Comparison of ENCODE assay signal across 8 cellular contexts in the genomic region with DNA sequence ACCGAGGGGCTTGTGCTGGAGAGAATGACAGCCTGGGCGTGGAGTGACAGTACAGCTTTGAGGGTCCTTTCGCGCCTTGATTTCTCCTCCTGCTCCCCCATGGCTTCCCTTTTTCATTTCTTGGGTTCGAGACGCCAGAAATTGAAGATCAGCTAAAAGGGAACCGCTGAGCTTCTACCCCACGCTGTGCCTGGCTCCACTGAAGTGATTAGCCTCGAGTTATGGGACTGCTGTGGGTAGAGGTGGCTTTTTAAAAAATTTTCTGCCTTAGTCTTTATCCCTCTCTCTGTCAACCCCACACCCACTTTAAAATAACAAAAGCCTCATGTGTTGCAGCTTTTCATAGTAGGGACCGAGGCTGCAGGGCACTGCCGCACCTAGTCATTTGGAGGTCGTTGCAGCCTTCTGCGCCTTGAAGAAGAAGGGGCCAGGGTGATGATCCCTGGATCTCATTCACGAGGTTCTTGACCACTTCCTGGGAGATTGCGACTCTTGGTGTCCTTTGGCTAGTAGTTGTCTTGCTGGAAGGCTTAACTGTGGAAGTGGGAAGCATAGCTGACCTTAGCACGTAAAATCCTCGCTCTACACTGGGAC. TPM values are rescaled to one million over a fixed set of nuclear protein-coding genes. Genes with fewer than 3 reads are reported as not detected.
DNase-seq lines count a peak whose midpoint lies in the region; ATAC-seq and TF ChIP-seq lines count a peak whose summit lies in the region.

No MANE protein-coding gene starts in this region.

- no peak for TF ChIP-seq POLR2A in gastroesophageal sphincter (IDR thresholded peaks at IDR 0.05)

- H2AFZ ChIP-seq in parathyroid adenoma = peak overlapping the region; percentile 95

- peaks cover 47% of the 10 kb centered on the region for H3K4me1 Mint-ChIP-seq in activated CD4-positive, alpha-beta T cell treated with anti-CD3 and anti-CD28 coated beads, Interleukin-2, amount 10 ng/mL, durations not matched to agents 7 days and 5 days

- peak overlapping the region; percentile 82 for H3K4me2 ChIP-seq in parathyroid adenoma (ENCODE audit: low read length)

- POLR2A ChIA-PET in activated CD4-positive, alpha-beta T cell treated with anti-CD3 and anti-CD28 coated beads, Interleukin-2, amount 10 ng/mL, durations not matched to agents 7 days and 5 days (lab: Charles Lee) = interaction anchor here (0.6 to 1.2 kb wide), 2 partner anchors 139 to 365 kb away, joined by 5 to 8 read pairs; no protein-coding TSS in a partner anchor

- no peaks in the 10 kb centered on the region for H3K9me3 ChIP-seq in gastroesophageal sphincter
- no peaks in the 10 kb centered on the region for H3K9me3 ChIP-seq in parathyroid adenoma (ENCODE audit: control insufficient read depth, low read length)

- H3K9ac ChIP-seq in parathyroid adenoma = peak overlapping the region; percentile 55

- H3K27me3 ChIP-seq in gastroesophageal sphincter (no peaks in the 10 kb centered on the region), parathyroid adenoma (ENCODE audit: control insufficient read depth, insufficient read depth, low read length) (no peaks in the 10 kb centered on the region)

- H3K36me3 ChIP-seq in gastroesophageal sphincter = no peaks in the 10 kb centered on the region
- H3K36me3 ChIP-seq in parathyroid adenoma (ENCODE audit: control insufficient read depth, insufficient read depth, low read length) = no peaks in the 10 kb centered on the region

- H3K27ac Mint-ChIP-seq in activated CD4-positive, alpha-beta T cell treated with anti-CD3 and anti-CD28 coated beads, Interleukin-2, amount 10 ng/mL, durations not matched to agents 7 days and 5 days = peak overlapping the region; percentile 100

- H3K4me3 ChIP-seq in gastroesophageal sphincter (peak overlapping the region; percentile 80 to 82), parathyroid adenoma (ENCODE audit: low read depth, low read length) (peak overlapping the region; percentile 95)

- H3K9me3 Mint-ChIP-seq in activated CD4-positive, alpha-beta T cell treated with anti-CD3 and anti-CD28 coated beads, Interleukin-2, amount 10 ng/mL, durations not matched to agents 7 days and 5 days = no peaks in the 10 kb centered on the region

- peaks cover 18% of the 10 kb centered on the region for H3K79me2 ChIP-seq in parathyroid adenoma

- no peaks in the 10 kb centered on the region for H3K27me3 Mint-ChIP-seq in activated CD4-positive, alpha-beta T cell treated with anti-CD3 and anti-CD28 coated beads, Interleukin-2, amount 10 ng/mL, durations not matched to agents 7 days and 5 days

- ATAC-seq in gastroesophageal sphincter (no peak), GM21367 (IDR thresholded peaks at IDR 0.05; ENCODE audit: unreplicated experiment) (no peak), HG03460 (IDR thresholded peaks at IDR 0.05; ENCODE audit: unreplicated experiment) (no peak)

- H3K27ac ChIP-seq in gastroesophageal sphincter (peak overlapping the region; percentile 89 to 95 (median 93)), parathyroid adenoma (peak overlapping the region; percentile 94)

- no peak for TF ChIP-seq CTCF in gastroesophageal sphincter (IDR thresholded peaks at IDR 0.05)
- TF ChIP-seq CTCF in parathyroid adenoma (IDR thresholded peaks at IDR 0.05) = no peak

- H3K36me3 Mint-ChIP-seq in activated CD4-positive, alpha-beta T cell treated with anti-CD3 and anti-CD28 coated beads, Interleukin-2, amount 10 ng/mL, durations not matched to agents 7 days and 5 days (ENCODE audit: low read depth) = peaks cover 13% of the 10 kb centered on the region

- H3K4me1 ChIP-seq in gastroesophageal sphincter (peaks cover 10 to 48% (median 13%) of the 10 kb centered on the region in 3 donors), parathyroid adenoma (no peaks in the 10 kb centered on the region)

- DNase-seq in GM03348 (ENCODE audit: low spot score) (peak; percentile 28), HK-2 (ENCODE audit: unreplicated experiment) (peak; percentile 16), epidermal melanocyte (ENCODE audit: insufficient read length, low spot score) (no peak)
- peak; percentile 10 for DNase-seq in activated CD4-positive, alpha-beta T cell treated with anti-CD3 and anti-CD28 coated beads, Interleukin-2, amount 10 ng/mL, durations not matched to agents 7 days and 5 days

- WGBS in gastroesophageal sphincter (ENCODE audit: low coverage in 1 of 2), 2 donors = 0 to 1% methylated on average over 4 to 14 of the region's 17 CpGs

- TF ChIP-seq EP300 in gastroesophageal sphincter (IDR thresholded peaks at IDR 0.05) = no peak

- peak overlapping the region; percentile 90 for H3K4me3 Mint-ChIP-seq in activated CD4-positive, alpha-beta T cell treated with anti-CD3 and anti-CD28 coated beads, Interleukin-2, amount 10 ng/mL, durations not matched to agents 7 days and 5 days

- CTCF ChIA-PET in activated CD4-positive, alpha-beta T cell treated with anti-CD3 and anti-CD28 coated beads, Interleukin-2, amount 10 ng/mL, durations not matched to agents 7 days and 5 days (lab: Charles Lee) = interaction anchor here (1.0 to 2.2 kb wide), 4 partner anchors 14 to 369 kb away, joined by 3 to 10 read pairs (median 4); no protein-coding TSS in a partner anchor

RNA-seq across cellular contexts. Expression of gene PPIP5K2, which starts 0.6 kb away (rescaled TPM):
- total RNA-seq in activated CD4-positive, alpha-beta T cell treated with anti-CD3 and anti-CD28 coated beads, Interleukin-2, amount 10 ng/mL, durations not matched to agents 7 days and 5 days = 10 to 100 TPM; 60.5 to 67.1 TPM
- total RNA-seq in gastroesophageal sphincter = 10 to 100 TPM; 19.8 to 42.8 (median 38.2) TPM

RNA-seq across cellular contexts. Expression of gene GIN1, which starts 0.8 kb away (rescaled TPM):
- total RNA-seq in activated CD4-positive, alpha-beta T cell treated with anti-CD3 and anti-CD28 coated beads, Interleukin-2, amount 10 ng/mL, durations not matched to agents 7 days and 5 days = 10 to 100 TPM in 1 of 2 experiments, 1 to 10 TPM in 1; 8.7 to 11.0 TPM
- 10 to 100 TPM in 1 of 4 donors, 1 to 10 TPM in 3; 5.5 to 10.3 (median 6.0) TPM for total RNA-seq in gastroesophageal sphincter
